ENCODE assay signal across 2 cellular contexts in the genomic region with DNA sequence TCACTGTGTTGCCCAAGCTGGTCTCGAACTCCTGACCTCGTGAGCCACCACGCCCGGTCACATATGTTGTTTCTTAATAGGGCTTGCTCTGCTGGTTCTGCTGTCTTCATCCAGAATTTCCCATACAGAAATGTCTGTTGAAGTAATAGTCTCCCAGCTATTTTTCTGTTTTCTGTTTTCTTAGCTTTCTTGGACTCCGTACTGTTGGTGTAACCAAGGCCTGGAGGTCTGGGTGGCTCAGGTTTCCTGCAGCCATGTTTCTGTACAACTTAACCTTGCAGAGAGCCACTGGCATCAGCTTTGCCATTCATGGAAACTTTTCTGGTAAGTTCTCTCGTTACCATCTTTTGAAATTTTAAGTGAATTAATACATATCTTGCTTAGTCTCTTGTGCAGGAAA.
TF ChIP-seq lines count a peak whose summit lies in the region.

No MANE protein-coding gene starts in this region.

TF ChIP-seq in A549, 52 proteins besides CTCF, POLR2A, EP300 and RAD21 (continued from another document):
- TF ChIP-seq, protein P1, sequence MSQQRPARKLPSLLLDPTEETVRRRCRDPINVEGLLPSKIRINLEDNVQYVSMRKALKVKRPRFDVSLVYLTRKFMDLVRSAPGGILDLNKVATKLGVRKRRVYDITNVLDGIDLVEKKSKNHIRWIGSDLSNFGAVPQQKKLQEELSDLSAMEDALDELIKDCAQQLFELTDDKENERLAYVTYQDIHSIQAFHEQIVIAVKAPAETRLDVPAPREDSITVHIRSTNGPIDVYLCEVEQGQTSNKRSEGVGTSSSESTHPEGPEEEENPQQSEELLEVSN (IDR thresholded peaks at IDR 0.05; ENCODE audit: borderline replicate concordance, low read depth): no peak
- TF ChIP-seq HEYL (CRISPR knock-in tag; IDR thresholded peaks at IDR 0.05): no peak
- TF ChIP-seq, protein P2, sequence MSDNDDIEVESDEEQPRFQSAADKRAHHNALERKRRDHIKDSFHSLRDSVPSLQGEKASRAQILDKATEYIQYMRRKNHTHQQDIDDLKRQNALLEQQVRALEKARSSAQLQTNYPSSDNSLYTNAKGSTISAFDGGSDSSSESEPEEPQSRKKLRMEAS (IDR thresholded peaks at IDR 0.05): no peak

TF ChIP-seq in WTC11, 78 proteins besides CTCF, POLR2A, EP300 and RAD21 (continued from another document):
- TF ChIP-seq E2F5 (CRISPR knock-in tag; IDR thresholded peaks at IDR 0.05): no peak
- TF ChIP-seq JUN (CRISPR knock-in tag; IDR thresholded peaks at IDR 0.05): no peak
- TF ChIP-seq GTF2I (CRISPR knock-in tag; conservative IDR thresholded peaks at IDR 0.05): no peak
